In the genomic region with DNA sequence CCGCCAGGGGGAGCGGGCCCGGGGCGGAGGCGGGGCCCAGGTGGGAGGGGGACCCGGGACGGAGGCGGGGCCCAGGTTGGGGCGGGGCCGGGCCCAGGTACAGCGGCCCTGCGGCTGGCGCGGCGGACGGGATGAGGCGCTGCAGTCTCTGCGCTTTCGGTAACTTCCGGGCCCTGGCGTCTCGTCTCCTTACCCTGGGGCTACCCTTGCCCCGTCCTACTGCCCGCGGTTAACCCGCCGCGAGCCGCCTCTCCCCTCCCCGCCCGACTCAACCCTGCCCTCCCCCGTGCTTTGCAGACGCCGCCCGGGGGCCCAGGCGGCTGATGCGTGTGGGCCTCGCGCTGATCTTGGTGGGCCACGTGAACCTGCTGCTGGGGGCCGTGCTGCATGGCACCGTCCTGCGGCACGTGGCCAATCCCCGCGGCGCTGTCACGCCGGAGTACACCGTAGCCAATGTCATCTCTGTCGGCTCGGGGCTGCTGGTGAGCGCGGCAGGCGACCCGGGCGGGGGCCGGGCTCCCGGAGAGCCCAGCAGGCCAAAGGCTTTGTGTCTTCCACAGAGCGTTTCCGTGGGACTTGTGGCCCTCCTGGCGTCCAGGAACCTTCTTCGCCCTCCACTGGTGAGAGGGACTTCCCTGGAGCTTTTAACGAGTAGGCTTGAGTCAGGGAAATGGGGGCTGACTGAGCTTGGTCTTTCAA, we compare ENCODE assay signal across 1 cellular context.
TF ChIP-seq lines count a peak whose summit lies in the region.

A gene with protein sequence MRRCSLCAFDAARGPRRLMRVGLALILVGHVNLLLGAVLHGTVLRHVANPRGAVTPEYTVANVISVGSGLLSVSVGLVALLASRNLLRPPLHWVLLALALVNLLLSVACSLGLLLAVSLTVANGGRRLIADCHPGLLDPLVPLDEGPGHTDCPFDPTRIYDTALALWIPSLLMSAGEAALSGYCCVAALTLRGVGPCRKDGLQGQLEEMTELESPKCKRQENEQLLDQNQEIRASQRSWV (plus strand): TSS at position 100 of the 699 bp plus-strand sequence. CDS start 32 bp downstream, at position 132.

TF ChIP-seq in IMR-90, 13 proteins besides CTCF, POLR2A, EP300 and RAD21 (continued from another document):
- TF ChIP-seq, protein P1, sequence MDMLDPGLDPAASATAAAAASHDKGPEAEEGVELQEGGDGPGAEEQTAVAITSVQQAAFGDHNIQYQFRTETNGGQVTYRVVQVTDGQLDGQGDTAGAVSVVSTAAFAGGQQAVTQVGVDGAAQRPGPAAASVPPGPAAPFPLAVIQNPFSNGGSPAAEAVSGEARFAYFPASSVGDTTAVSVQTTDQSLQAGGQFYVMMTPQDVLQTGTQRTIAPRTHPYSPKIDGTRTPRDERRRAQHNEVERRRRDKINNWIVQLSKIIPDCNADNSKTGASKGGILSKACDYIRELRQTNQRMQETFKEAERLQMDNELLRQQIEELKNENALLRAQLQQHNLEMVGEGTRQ (IDR thresholded peaks at IDR 0.05; ENCODE audit: low read depth, low read length), result no peak
- no peak for TF ChIP-seq MAZ (IDR thresholded peaks at IDR 0.05; ENCODE audit: borderline replicate concordance, low read depth, low read length)
- no peak for TF ChIP-seq CHD1 (IDR thresholded peaks at IDR 0.05; ENCODE audit: low read depth, low read length)
TF ChIP-seq in IMR-90: peak in this region for 0.
